Comparison of ENCODE assay signal across 17 cellular contexts in the genomic region with DNA sequence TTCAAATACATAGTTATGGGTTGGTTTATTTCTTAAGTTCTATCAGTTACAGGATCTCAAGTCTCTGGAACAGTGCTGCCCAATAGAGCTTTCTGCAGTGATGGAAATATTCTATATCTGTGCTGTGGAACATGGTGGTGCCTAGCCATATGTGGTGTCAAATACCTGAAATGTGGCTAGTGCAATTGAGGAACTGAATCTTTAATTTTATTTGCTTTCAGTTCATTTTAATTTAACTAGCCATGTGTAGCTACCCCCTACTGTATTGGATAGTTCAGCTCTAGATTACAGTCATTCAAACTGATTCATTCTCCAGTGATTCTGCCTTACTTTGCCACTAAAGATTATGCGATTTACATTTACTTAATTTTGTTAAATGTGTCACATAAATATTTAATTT.
DNase-seq lines count a peak whose midpoint lies in the region; ATAC-seq and TF ChIP-seq lines count a peak whose summit lies in the region.
"Had no signal": no experiment of that assay in that cellular context is flagged by ENCODE, and none has a peak within 500 bp of the region (broad histone marks: within the 10 kb centered on the region; RNA-seq: fewer than 3 reads in every experiment).

No MANE protein-coding gene starts in this region.

- TF ChIP-seq CTCF in Caco-2 (IDR thresholded peaks at IDR 0.05; ENCODE audit: insufficient read depth in 1 of 2, low read depth in 1 of 2, low read length in 1 of 2, severe bottlenecking in 1 of 2, unreplicated experiment in 1 of 2): no peak
- TF ChIP-seq CTCF in H9 (conservative IDR thresholded peaks at IDR 0.05): no peak

- H3K27me3 Mint-ChIP-seq in memory B cell (no peaks in the 10 kb centered on the region), Caco-2 (ENCODE audit: insufficient read depth, unreplicated experiment) (no peaks in the 10 kb centered on the region), H9 (ENCODE audit: low read depth) (no peaks in the 10 kb centered on the region)
- H3K27me3 Mint-ChIP-seq: activated naive CD4-positive, alpha-beta T cell treated with anti-CD3 and anti-CD28 coated beads, Interleukin-2, amount 50 U/mL, for 24 hours had no signal

- ATAC-seq in GM18858 (IDR thresholded peaks at IDR 0.05; ENCODE audit: unreplicated experiment): peak; percentile 90
- peak; percentile 75 for ATAC-seq in GM21526 (IDR thresholded peaks at IDR 0.05; ENCODE audit: low FRiP score, unreplicated experiment)
- ATAC-seq in HG03342 (IDR thresholded peaks at IDR 0.05; ENCODE audit: unreplicated experiment): peak; percentile 94
- peak; percentile 92 for ATAC-seq in memory B cell (ENCODE audit: low read depth)

- H3K27me3 ChIP-seq in Caco-2 (replicated peaks; ENCODE audit: control insufficient read depth, insufficient read depth, low read length): no peaks in the 10 kb centered on the region
- H3K27me3 ChIP-seq in H9 (ENCODE audit: insufficient read depth, low read length): no peaks in the 10 kb centered on the region

- H3K4me2 ChIP-seq in H9 (ENCODE audit: insufficient read depth, insufficient read length, low read length): no peak overlapping the region
- H3K4me2 ChIP-seq: KMS-11 had no signal

- intact Hi-C loops in Caco-2 (cut with micrococcal nuclease; ENCODE audit: unreplicated experiment): no loop called here

- H2BK12ac ChIP-seq in H9 (ENCODE audit: insufficient read length, low read depth, low read length): no peak overlapping the region

- no CpG with 5 or more reads among the region's 1 CpG for WGBS in H9 (ENCODE audit: extremely low coverage, insufficient read length, low lambda C conversion rate)

- H3K4ac ChIP-seq in H9 (ENCODE audit: low read depth, low read length): no peak overlapping the region

- H2BK20ac ChIP-seq in H9 (ENCODE audit: low read depth, low read length, poor library complexity, severe bottlenecking): no peak overlapping the region

- H3K9ac ChIP-seq in H9 (ENCODE audit: extremely low read depth, insufficient read length, low read length): no peak overlapping the region
- H3K9ac ChIP-seq: KMS-11 had no signal

- no peak overlapping the region for H2AFZ ChIP-seq in H9 (ENCODE audit: low read length)

- H3K4me1 ChIP-seq in Caco-2 (no peaks in the 10 kb centered on the region), H9 (ENCODE audit: insufficient read depth, low read length) (no peaks in the 10 kb centered on the region)

- no peak overlapping the region for H3K4me3 Mint-ChIP-seq in memory B cell
- H3K4me3 Mint-ChIP-seq in Caco-2 (ENCODE audit: unreplicated experiment): no peak overlapping the region
- no peak overlapping the region for H3K4me3 Mint-ChIP-seq in H9
- H3K4me3 Mint-ChIP-seq: activated naive CD4-positive, alpha-beta T cell treated with anti-CD3 and anti-CD28 coated beads, Interleukin-2, amount 50 U/mL, for 24 hours had no signal

- H3K27ac ChIP-seq in H9 (ENCODE audit: insufficient read length, low read depth, low read length): no peak overlapping the region
- H3K27ac ChIP-seq: KMS-11 had no signal

- H3T11ph ChIP-seq in H9 (ENCODE audit: low read length): no peak overlapping the region

- no peak overlapping the region for H2AK5ac ChIP-seq in H9 (ENCODE audit: insufficient read length, low read length)

- CTCF ChIA-PET in Caco-2 (lab: Charles Lee): no interaction called here

- no peaks in the 10 kb centered on the region for H3K36me3 ChIP-seq in Caco-2 (ENCODE audit: control insufficient read depth, insufficient read depth, low read length)

- H2BK120ac ChIP-seq in H9 (ENCODE audit: low read depth, low read length, poor library complexity, severe bottlenecking): no peak overlapping the region

- H3K79me2 ChIP-seq in H9 (ENCODE audit: insufficient read depth, low read length): no peaks in the 10 kb centered on the region

- no peak overlapping the region for H2BK5ac ChIP-seq in H9 (ENCODE audit: insufficient read length, low read length)

- H4K8ac ChIP-seq in H9 (replicated peaks; ENCODE audit: insufficient read length, low read depth, low read length): no peak overlapping the region

- H3K18ac ChIP-seq in H9 (ENCODE audit: insufficient read length, low read depth, low read length): no peak overlapping the region

- no peak overlapping the region for H3K27ac Mint-ChIP-seq in memory B cell
- no peak overlapping the region for H3K27ac Mint-ChIP-seq in Caco-2 (ENCODE audit: unreplicated experiment)
- H3K27ac Mint-ChIP-seq in H9: no peak overlapping the region
- H3K27ac Mint-ChIP-seq: activated naive CD4-positive, alpha-beta T cell treated with anti-CD3 and anti-CD28 coated beads, Interleukin-2, amount 50 U/mL, for 24 hours had no signal

- H3K36me3 Mint-ChIP-seq in memory B cell (peaks cover 6% of the 10 kb centered on the region), Caco-2 (ENCODE audit: insufficient read depth, unreplicated experiment) (no peaks in the 10 kb centered on the region), H9 (ENCODE audit: insufficient read depth in 1 of 3, low read depth in 3 of 3) (no peaks in the 10 kb centered on the region; a peak in 1 of 7 replicates)

- H4K91ac ChIP-seq in H9 (ENCODE audit: insufficient read length, low read depth, low read length): no peak overlapping the region

- H3K56ac ChIP-seq in H9 (ENCODE audit: insufficient read length, low read depth, low read length): no peak overlapping the region

- no peaks in the 10 kb centered on the region for H3K79me1 ChIP-seq in H9 (ENCODE audit: insufficient read depth, low read depth, low read length, poor library complexity, severe bottlenecking)

- DNase-seq in memory B cell (ENCODE audit: low spot score in 2 of 2): no peak
- no peak for DNase-seq in Caco-2
- no peak for DNase-seq in H9
- no peak for DNase-seq in activated CD4-positive, CD25-positive, alpha-beta regulatory T cell treated with anti-CD3 and anti-CD28 coated beads, Interleukin-2, amount 50 U/mL, for 72 hours
- DNase-seq: Calu3, cortex of kidney, GF-D8, mesendoderm, NCI-H1436, NCI-H226, retina, SHP77 treated with DMSO at 0.1 percent for 48 hours had no signal

- H3K9me3 ChIP-seq in Caco-2 (no peaks in the 10 kb centered on the region), H9 (ENCODE audit: control insufficient read depth, low read depth, low read length) (no peaks in the 10 kb centered on the region)

- H2BK15ac ChIP-seq in H9 (ENCODE audit: low read depth, low read length): no peak overlapping the region

- H4K20me1 ChIP-seq in H9 (ENCODE audit: control insufficient read depth, insufficient read depth, insufficient read length): no peaks in the 10 kb centered on the region

- peaks cover 5% of the 10 kb centered on the region for H3K4me1 Mint-ChIP-seq in memory B cell
- no peaks in the 10 kb centered on the region for H3K4me1 Mint-ChIP-seq in Caco-2 (ENCODE audit: low read depth, unreplicated experiment)
- H3K4me1 Mint-ChIP-seq in H9: peaks cover 7 to 10% of the 10 kb centered on the region in 2 experiments
- H3K4me1 Mint-ChIP-seq: activated naive CD4-positive, alpha-beta T cell treated with anti-CD3 and anti-CD28 coated beads, Interleukin-2, amount 50 U/mL, for 24 hours had no signal

- H3K14ac ChIP-seq in H9 (ENCODE audit: insufficient read depth, low read length): no peak overlapping the region

- no peak overlapping the region for H3K4me3 ChIP-seq in Caco-2 (ENCODE audit: low read depth, low read length)

- H3K23ac ChIP-seq in H9 (ENCODE audit: insufficient read length, low read depth, low read length): no peak overlapping the region

- H3K23me2 ChIP-seq in H9 (ENCODE audit: insufficient read length, low read depth, low read length, poor library complexity, severe bottlenecking): no peaks in the 10 kb centered on the region

- POLR2A ChIA-PET in Caco-2 (lab: Charles Lee): no interaction called here

- no TSS peak for BruUV-seq in Caco-2 (replicated peaks; lab: Mats Ljungman, UMichigan)

- H3K9me3 Mint-ChIP-seq in memory B cell (no peaks in the 10 kb centered on the region), Caco-2 (ENCODE audit: unreplicated experiment) (no peaks in the 10 kb centered on the region), H9 (no peaks in the 10 kb centered on the region)
- H3K9me3 Mint-ChIP-seq: activated naive CD4-positive, alpha-beta T cell treated with anti-CD3 and anti-CD28 coated beads, Interleukin-2, amount 50 U/mL, for 24 hours had no signal

- H4K5ac ChIP-seq in H9 (ENCODE audit: insufficient read length, low read depth, low read length): no peak overlapping the region
